1 cellular context compared by ENCODE assay signal in the genomic region with DNA sequence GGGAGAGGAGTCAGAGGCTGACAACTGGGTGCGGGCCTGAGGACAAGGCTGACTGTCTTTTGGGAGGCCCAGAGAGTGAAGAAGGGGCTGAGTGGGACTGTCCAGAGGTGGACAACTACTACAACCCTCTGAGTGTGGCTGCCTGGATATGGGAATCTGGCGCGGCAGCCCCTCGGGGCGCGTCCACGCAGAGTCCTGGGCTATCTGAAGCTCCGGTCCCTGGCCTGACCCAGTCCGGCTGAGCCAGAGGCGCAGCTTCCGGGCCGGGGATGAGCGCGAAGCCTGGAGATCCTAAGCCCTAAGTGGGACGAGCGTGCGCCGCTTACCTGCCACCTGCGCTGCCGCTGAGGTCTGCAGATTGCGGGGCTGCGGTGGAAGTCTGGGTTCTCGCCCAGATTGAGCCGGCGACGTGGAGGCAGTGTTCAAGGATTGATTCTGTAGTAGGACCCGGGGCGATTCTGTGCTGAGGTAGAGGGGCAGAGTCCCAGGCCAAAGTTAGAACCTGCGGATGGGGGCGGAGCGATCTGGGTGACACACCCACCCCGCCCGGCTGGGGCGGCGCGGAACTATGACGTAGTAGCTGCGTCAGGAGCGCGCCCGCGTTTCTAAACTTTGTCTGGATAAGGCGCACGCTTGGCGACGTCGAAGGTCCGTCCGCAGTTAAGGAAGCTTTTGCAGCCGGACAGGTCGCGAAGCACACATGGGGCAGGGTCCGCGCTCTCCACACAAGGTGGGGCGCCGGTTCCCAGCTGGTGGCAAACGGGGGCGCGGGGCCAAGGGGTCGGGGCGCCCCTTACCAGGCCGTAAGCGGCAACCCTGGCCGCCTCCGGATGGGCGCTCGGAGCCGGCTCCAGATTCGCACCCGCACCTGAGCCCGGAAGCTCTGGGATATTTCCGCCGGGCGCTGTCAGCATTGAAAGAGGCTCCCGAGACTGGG.
TF ChIP-seq lines count a peak whose summit lies in the region.

A gene (minus strand): TSS at position 526 of the 937 bp plus-strand sequence. CDS start 674 bp downstream, outside the sequence.
A gene with protein sequence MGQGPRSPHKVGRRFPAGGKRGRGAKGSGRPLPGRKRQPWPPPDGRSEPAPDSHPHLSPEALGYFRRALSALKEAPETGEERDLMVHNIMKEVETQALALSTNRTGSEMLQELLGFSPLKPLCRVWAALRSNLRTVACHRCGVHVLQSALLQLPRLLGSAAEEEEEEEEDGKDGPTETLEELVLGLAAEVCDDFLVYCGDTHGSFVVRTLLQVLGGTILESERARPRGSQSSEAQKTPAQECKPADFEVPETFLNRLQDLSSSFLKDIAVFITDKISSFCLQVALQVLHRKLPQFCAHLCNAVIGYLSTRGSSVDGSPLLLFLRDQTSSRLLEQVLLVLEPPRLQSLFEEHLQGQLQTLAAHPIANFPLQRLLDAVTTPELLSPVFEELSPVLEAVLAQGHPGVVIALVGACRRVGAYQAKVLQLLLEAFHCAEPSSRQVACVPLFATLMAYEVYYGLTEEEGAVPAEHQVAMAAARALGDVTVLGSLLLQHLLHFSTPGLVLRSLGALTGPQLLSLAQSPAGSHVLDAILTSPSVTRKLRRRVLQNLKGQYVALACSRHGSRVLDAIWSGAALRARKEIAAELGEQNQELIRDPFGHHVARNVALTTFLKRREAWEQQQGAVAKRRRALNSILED (plus strand): TSS at position 596 of the 937 bp plus-strand sequence. CDS start 105 bp downstream, at position 701.

TF ChIP-seq in HCT116, 20 proteins besides CTCF, POLR2A, EP300 and RAD21 (continued from another document):
- TF ChIP-seq, protein P1, sequence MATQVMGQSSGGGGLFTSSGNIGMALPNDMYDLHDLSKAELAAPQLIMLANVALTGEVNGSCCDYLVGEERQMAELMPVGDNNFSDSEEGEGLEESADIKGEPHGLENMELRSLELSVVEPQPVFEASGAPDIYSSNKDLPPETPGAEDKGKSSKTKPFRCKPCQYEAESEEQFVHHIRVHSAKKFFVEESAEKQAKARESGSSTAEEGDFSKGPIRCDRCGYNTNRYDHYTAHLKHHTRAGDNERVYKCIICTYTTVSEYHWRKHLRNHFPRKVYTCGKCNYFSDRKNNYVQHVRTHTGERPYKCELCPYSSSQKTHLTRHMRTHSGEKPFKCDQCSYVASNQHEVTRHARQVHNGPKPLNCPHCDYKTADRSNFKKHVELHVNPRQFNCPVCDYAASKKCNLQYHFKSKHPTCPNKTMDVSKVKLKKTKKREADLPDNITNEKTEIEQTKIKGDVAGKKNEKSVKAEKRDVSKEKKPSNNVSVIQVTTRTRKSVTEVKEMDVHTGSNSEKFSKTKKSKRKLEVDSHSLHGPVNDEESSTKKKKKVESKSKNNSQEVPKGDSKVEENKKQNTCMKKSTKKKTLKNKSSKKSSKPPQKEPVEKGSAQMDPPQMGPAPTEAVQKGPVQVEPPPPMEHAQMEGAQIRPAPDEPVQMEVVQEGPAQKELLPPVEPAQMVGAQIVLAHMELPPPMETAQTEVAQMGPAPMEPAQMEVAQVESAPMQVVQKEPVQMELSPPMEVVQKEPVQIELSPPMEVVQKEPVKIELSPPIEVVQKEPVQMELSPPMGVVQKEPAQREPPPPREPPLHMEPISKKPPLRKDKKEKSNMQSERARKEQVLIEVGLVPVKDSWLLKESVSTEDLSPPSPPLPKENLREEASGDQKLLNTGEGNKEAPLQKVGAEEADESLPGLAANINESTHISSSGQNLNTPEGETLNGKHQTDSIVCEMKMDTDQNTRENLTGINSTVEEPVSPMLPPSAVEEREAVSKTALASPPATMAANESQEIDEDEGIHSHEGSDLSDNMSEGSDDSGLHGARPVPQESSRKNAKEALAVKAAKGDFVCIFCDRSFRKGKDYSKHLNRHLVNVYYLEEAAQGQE (IDR thresholded peaks at IDR 0.05; ENCODE audit: low read depth), result no peak
- TF ChIP-seq TCF7L2 (IDR thresholded peaks at IDR 0.05; ENCODE audit: borderline replicate concordance, extremely low read depth, insufficient read depth, insufficient read length), result peak; percentile 36
- TF ChIP-seq ZNF274 (IDR thresholded peaks at IDR 0.05; ENCODE audit: low read depth, low read length), result no peak
- peak; percentile 90 for TF ChIP-seq POLR2AphosphoS5 (IDR thresholded peaks at IDR 0.05; ENCODE audit: low read depth, low read length)
- TF ChIP-seq FOSL1 (IDR thresholded peaks at IDR 0.05; ENCODE audit: low read depth), result no peak
- TF ChIP-seq, protein P2, sequence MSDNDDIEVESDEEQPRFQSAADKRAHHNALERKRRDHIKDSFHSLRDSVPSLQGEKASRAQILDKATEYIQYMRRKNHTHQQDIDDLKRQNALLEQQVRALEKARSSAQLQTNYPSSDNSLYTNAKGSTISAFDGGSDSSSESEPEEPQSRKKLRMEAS (IDR thresholded peaks at IDR 0.05), result peak; percentile 84
- peak; percentile 97 for TF ChIP-seq SRF (IDR thresholded peaks at IDR 0.05; ENCODE audit: low read depth)
- TF ChIP-seq, protein P3, sequence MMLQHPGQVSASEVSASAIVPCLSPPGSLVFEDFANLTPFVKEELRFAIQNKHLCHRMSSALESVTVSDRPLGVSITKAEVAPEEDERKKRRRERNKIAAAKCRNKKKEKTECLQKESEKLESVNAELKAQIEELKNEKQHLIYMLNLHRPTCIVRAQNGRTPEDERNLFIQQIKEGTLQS (IDR thresholded peaks at IDR 0.05), result no peak
- TF ChIP-seq EZH2phosphoT487 (IDR thresholded peaks at IDR 0.05; ENCODE audit: borderline replicate concordance), result no peak
- TF ChIP-seq EZH2 (IDR thresholded peaks at IDR 0.05), result no peak
- no peak; the same call in 1 of the 2 replicates for TF ChIP-seq ELF1 (IDR thresholded peaks at IDR 0.05; ENCODE audit: borderline replicate concordance, low read depth)
- no peak for TF ChIP-seq JUND (IDR thresholded peaks at IDR 0.05)
- no peak for TF ChIP-seq CEBPB (IDR thresholded peaks at IDR 0.05; ENCODE audit: low read depth)
- TF ChIP-seq, protein P4, sequence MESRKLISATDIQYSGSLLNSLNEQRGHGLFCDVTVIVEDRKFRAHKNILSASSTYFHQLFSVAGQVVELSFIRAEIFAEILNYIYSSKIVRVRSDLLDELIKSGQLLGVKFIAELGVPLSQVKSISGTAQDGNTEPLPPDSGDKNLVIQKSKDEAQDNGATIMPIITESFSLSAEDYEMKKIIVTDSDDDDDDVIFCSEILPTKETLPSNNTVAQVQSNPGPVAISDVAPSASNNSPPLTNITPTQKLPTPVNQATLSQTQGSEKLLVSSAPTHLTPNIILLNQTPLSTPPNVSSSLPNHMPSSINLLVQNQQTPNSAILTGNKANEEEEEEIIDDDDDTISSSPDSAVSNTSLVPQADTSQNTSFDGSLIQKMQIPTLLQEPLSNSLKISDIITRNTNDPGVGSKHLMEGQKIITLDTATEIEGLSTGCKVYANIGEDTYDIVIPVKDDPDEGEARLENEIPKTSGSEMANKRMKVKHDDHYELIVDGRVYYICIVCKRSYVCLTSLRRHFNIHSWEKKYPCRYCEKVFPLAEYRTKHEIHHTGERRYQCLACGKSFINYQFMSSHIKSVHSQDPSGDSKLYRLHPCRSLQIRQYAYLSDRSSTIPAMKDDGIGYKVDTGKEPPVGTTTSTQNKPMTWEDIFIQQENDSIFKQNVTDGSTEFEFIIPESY (IDR thresholded peaks at IDR 0.05; ENCODE audit: extremely low read depth, insufficient replicate concordance, low read length), result no peak
- peak; percentile 66 for TF ChIP-seq SP1 (IDR thresholded peaks at IDR 0.05; ENCODE audit: low read depth)
- TF ChIP-seq EGR1 (IDR thresholded peaks at IDR 0.05; ENCODE audit: low read depth), result no peak
